In genomic region chr4:145956288-145956890, GRCh38 we compare ENCODE assay signal across 8 cellular contexts. TPM values are rescaled to one million over a fixed set of nuclear protein-coding genes. Genes with fewer than 3 reads are reported as not detected.
A peak's percentile ranks its signal among the peaks of the same experiment; 100 is the strongest.
DNase-seq lines count a peak whose midpoint lies in the region; ATAC-seq and TF ChIP-seq lines count a peak whose summit lies in the region.

No MANE protein-coding gene starts in this region.

- H4K20me1 ChIP-seq in SK-N-SH (ENCODE audit: insufficient read depth), result no peaks in the 10 kb centered on the region

- no peaks in the 10 kb centered on the region for H3K36me3 Mint-ChIP-seq in effector memory CD8-positive, alpha-beta T cell (ENCODE audit: insufficient read depth)

- TF ChIP-seq RAD21 in SK-N-SH (IDR thresholded peaks at IDR 0.05; ENCODE audit: low read length), result peak; percentile 60

- no peak overlapping the region for H2BK120ac ChIP-seq in neuronal stem cell (ENCODE audit: low read depth, low read length)

- H3K4me1 ChIP-seq in SK-N-SH (ENCODE audit: control insufficient read depth in 1 of 2, insufficient read depth in 2 of 2, low read depth in 1 of 2, low read length in 1 of 2) (no peaks in the 10 kb centered on the region), neuronal stem cell (ENCODE audit: control insufficient read depth in 2 of 2, insufficient read depth in 1 of 2, low read depth in 1 of 2, low read length in 2 of 2) (peaks cover 0 to 5% of the 10 kb centered on the region in 2 donors)

- no peak overlapping the region for H3K14ac ChIP-seq in neuronal stem cell (ENCODE audit: low read length)

- ATAC-seq in HG03521 (IDR thresholded peaks at IDR 0.05; ENCODE audit: unreplicated experiment), result peak; percentile 60
- no peak for ATAC-seq in effector memory CD8-positive, alpha-beta T cell (replicated peaks)

- H4K8ac ChIP-seq in neuronal stem cell (ENCODE audit: low read depth, low read length), result no peak overlapping the region

- H2BK12ac ChIP-seq in neuronal stem cell (ENCODE audit: low read length), result no peak overlapping the region

- H3K27me3 Mint-ChIP-seq in effector memory CD8-positive, alpha-beta T cell, result peaks cover 0 to under 1% of the 10 kb centered on the region in 2 donors

- H3K9me3 ChIP-seq in SK-N-SH, result no peaks in the 10 kb centered on the region
- H3K9me3 ChIP-seq in neuronal stem cell (replicated peaks in 1 of 2; ENCODE audit: control insufficient read depth in 2 of 2, insufficient read depth in 1 of 2, low read depth in 1 of 2, low read length in 2 of 2), result peaks cover 0 to 5% of the 10 kb centered on the region in 2 donors

- no peak overlapping the region for H3K4ac ChIP-seq in neuronal stem cell (ENCODE audit: low read length)

- no peak overlapping the region for H3K4me3 Mint-ChIP-seq in effector memory CD8-positive, alpha-beta T cell

- DNase-seq in AG08396 (ENCODE audit: low spot score) (peak; percentile 52), GM10248 (ENCODE audit: extremely low spot score) (peak; percentile 56), SK-N-SH (peak; percentile 43), neuronal stem cell (ENCODE audit: low spot score) (peak; percentile 38), DMS79 treated with DMSO at 0.1 percent for 48 hours (lab: John Stamatoyannopoulos, UW) (no peak), OCI-M2 (lab: John Stamatoyannopoulos, UW; ENCODE audit: unreplicated experiment) (no peak)
- DNase-seq in effector memory CD8-positive, alpha-beta T cell, result peak; percentile 27 to 40 (median 34)

- 66% methylated on average over 3 of the region's 3 CpGs for WGBS in SK-N-SH (ENCODE audit: low lambda C conversion rate)
- WGBS in neuronal stem cell (ENCODE audit: extremely low coverage in 2 of 2, insufficient read length in 2 of 2, insufficient replicate concordance in 1 of 2), 2 donors, result no CpG with 5 or more reads among the region's 3 CpGs

- no peak overlapping the region for H3K18ac ChIP-seq in neuronal stem cell (ENCODE audit: low read length)

- no peaks in the 10 kb centered on the region for H3K9me2 ChIP-seq in SK-N-SH

- no peaks in the 10 kb centered on the region for H3K9me3 Mint-ChIP-seq in effector memory CD8-positive, alpha-beta T cell

- H2BK5ac ChIP-seq in neuronal stem cell (ENCODE audit: low read length), result no peak overlapping the region

- H3K4me1 Mint-ChIP-seq in effector memory CD8-positive, alpha-beta T cell (ENCODE audit: low read depth in 2 of 2), result peaks cover 2 to 3% of the 10 kb centered on the region in 2 donors

- H3K4me2 ChIP-seq in SK-N-SH, result no peak overlapping the region
- no peak overlapping the region for H3K4me2 ChIP-seq in neuronal stem cell (ENCODE audit: insufficient read depth, low read length, poor library complexity, severe bottlenecking)

- H3F3A ChIP-seq in SK-N-SH (replicated peaks; ENCODE audit: insufficient read depth), result peaks cover 13% of the 10 kb centered on the region

- no peak overlapping the region for H2BK15ac ChIP-seq in neuronal stem cell (ENCODE audit: low read length)

- no peaks in the 10 kb centered on the region for H3K79me2 ChIP-seq in SK-N-SH (ENCODE audit: insufficient read depth)

- no peak for TF ChIP-seq EP300 in SK-N-SH (IDR thresholded peaks at IDR 0.05; ENCODE audit: borderline replicate concordance in 1 of 2, low read depth in 1 of 2, low read length in 1 of 2)

- no peak overlapping the region for H4K91ac ChIP-seq in neuronal stem cell (ENCODE audit: low read depth, low read length, poor library complexity)

- H3K27ac ChIP-seq in SK-N-SH (ENCODE audit: low read depth in 2 of 2, low read length in 1 of 2), result no peak overlapping the region
- no peak overlapping the region for H3K27ac ChIP-seq in neuronal stem cell (replicated peaks; ENCODE audit: low read length)

- no peak overlapping the region for H3K23ac ChIP-seq in neuronal stem cell (ENCODE audit: low read depth, low read length, poor library complexity)

- no peak overlapping the region for H2AFZ ChIP-seq in SK-N-SH (ENCODE audit: low read depth)
- H2AFZ ChIP-seq in neuronal stem cell (ENCODE audit: low read length), result no peak overlapping the region

- CTCF ChIA-PET in GM10248 (lab: Yijun Ruan, JAX), result interaction anchor here (0.7 to 1.9 kb wide), 17 partner anchors 8 to 179 kb away, joined by 3 to 11 read pairs (median 3); partner anchors contain the start of gene ZNF827
- CTCF ChIA-PET in SK-N-SH (lab: Yijun Ruan, JAX), result interaction anchor here (0.8 to 1.8 kb wide), 13 partner anchors 10 to 1140 kb away, joined by 3 to 20 read pairs (median 3); partner anchors contain the start of genes MMAA and ZNF827

- no peak overlapping the region for H3K27ac Mint-ChIP-seq in effector memory CD8-positive, alpha-beta T cell

- H3K27me3 ChIP-seq in SK-N-SH (ENCODE audit: insufficient read depth) (no peaks in the 10 kb centered on the region), neuronal stem cell (ENCODE audit: control insufficient read depth in 3 of 3, insufficient read depth in 3 of 3, low read depth in 1 of 3, low read length in 3 of 3) (no peaks in the 10 kb centered on the region)

- no peak overlapping the region; a peak in 1 of 4 replicates for H3K4me3 ChIP-seq in SK-N-SH (ENCODE audit: low read depth in 2 of 2, low read length in 1 of 2)
- no peak overlapping the region for H3K4me3 ChIP-seq in neuronal stem cell (ENCODE audit: low read length in 2 of 2)

- POLR2A ChIA-PET in GM10248 (lab: Yijun Ruan, JAX), result no interaction called here
- POLR2A ChIA-PET in SK-N-SH (lab: Yijun Ruan, JAX), result no interaction called here

- H3K79me1 ChIP-seq in neuronal stem cell (ENCODE audit: low read depth, low read length), result no peaks in the 10 kb centered on the region

- H3K9ac ChIP-seq in SK-N-SH (no peak overlapping the region), neuronal stem cell (ENCODE audit: low read depth, low read length, poor library complexity) (no peak overlapping the region)

- no peak overlapping the region for H2AK5ac ChIP-seq in neuronal stem cell (ENCODE audit: low read depth, low read length)

- TF ChIP-seq CTCF in GM10248 (IDR thresholded peaks at IDR 0.05; ENCODE audit: control extremely low read depth, extremely low read depth, low read depth, missing control alignments) (peak; percentile 69), SK-N-SH (IDR thresholded peaks at IDR 0.05) (peak; percentile 86)

- H3K36me3 ChIP-seq in SK-N-SH (replicated peaks in 1 of 2; ENCODE audit: control insufficient read depth in 1 of 2, insufficient read depth in 2 of 2, low read length in 1 of 2) (no peaks in the 10 kb centered on the region), neuronal stem cell (replicated peaks in 1 of 2; ENCODE audit: control insufficient read depth in 2 of 2, insufficient read depth in 2 of 2, low read length in 2 of 2) (no peaks in the 10 kb centered on the region)

TF ChIP-seq in SK-N-SH, 30 proteins besides CTCF, POLR2A, EP300 and RAD21:
- TF ChIP-seq GABPA (IDR thresholded peaks at IDR 0.05; ENCODE audit: low read depth) (no peak), SMC3 (IDR thresholded peaks at IDR 0.05; ENCODE audit: low read depth, low read length) (peak; percentile 54), SIN3A (IDR thresholded peaks at IDR 0.05; ENCODE audit: borderline replicate concordance, low read depth, low read length) (no peak)

RNA-seq across cellular contexts. Expression of gene ZNF827, which starts 17.8 kb away (rescaled TPM):
- polyA plus RNA-seq in SK-N-SH (2012; rRNA removed), result 20.9 and 23.2 TPM in 2 replicates
- polyA plus RNA-seq in SK-N-SH (2012; cell fraction: cytosol; rRNA removed), result 9.2 and 15.9 TPM in 2 replicates
- 93.0 and 172 TPM in 2 replicates for polyA plus RNA-seq in SK-N-SH (2012; cell fraction: nucleus; rRNA removed)
- 6.5 TPM for polyA plus RNA-seq in neuronal stem cell (2013, experiment 1 of 2)
- 7.5 TPM for polyA plus RNA-seq in neuronal stem cell (2013, experiment 2 of 2)

Comparison
In these comparisons a context has a peak if more than half of its experiments do, and no peak if none do; other contexts are left out.
1. DNase-seq: peak in AG08396 (single experiment), GM10248 (single experiment), SK-N-SH (single experiment), effector memory CD8-positive, alpha-beta T cell (3 of 3) and neuronal stem cell (single experiment); none in DMS79 treated with DMSO at 0.1 percent for 48 hours (single experiment) and OCI-M2 (single experiment).